1 cellular context compared by ENCODE assay signal in the genomic region with DNA sequence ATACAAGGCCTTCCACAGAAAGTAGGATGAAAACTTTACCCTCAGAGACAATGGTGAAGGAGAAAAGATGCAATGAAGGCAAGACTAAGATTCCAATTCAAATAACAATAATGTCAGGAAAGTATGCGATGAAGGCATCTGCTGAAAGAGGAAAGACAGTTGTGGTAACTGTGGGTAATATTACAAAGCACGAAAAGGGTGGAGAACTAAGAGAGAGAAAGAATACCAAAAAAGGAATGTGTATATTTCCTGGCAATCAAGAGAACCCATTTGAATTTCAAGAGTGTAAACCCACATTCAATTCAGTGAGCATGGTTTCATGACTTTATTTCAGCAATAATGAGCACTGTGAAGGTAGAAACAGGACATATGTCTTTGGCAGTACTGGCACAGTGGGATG.
TF ChIP-seq lines count a peak whose summit lies in the region.

No MANE protein-coding gene starts in this region.

TF ChIP-seq in endothelial cell of umbilical vein, 7 proteins besides CTCF, POLR2A, EP300 and RAD21 (continued from another document):
- TF ChIP-seq EZH2 (IDR thresholded peaks at IDR 0.05; ENCODE audit: borderline replicate concordance, low read depth, low read length, severe bottlenecking) (no peak), FOS (IDR thresholded peaks at IDR 0.05; ENCODE audit: borderline replicate concordance, insufficient read depth, low read length) (no peak), GATA2 (IDR thresholded peaks at IDR 0.05; ENCODE audit: insufficient read depth, insufficient read length, low read depth, low read length) (no peak), JUN (IDR thresholded peaks at IDR 0.05; ENCODE audit: borderline replicate concordance, insufficient read depth, insufficient read length, low read depth) (no peak)
- TF ChIP-seq, protein P1, sequence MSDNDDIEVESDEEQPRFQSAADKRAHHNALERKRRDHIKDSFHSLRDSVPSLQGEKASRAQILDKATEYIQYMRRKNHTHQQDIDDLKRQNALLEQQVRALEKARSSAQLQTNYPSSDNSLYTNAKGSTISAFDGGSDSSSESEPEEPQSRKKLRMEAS (IDR thresholded peaks at IDR 0.05; ENCODE audit: insufficient read depth, insufficient read length) = no peak
